In genomic region chr4:5946653-5947052, GRCh38 we compare ENCODE assay signal across 4 cellular contexts. TPM values are rescaled to one million over a fixed set of nuclear protein-coding genes. Genes with fewer than 3 reads are reported as not detected.
"Had no signal": no experiment of that assay in that cellular context is flagged by ENCODE, and none has a peak within 500 bp of the region (broad histone marks: within the 10 kb centered on the region; RNA-seq: fewer than 3 reads in every experiment).

No MANE protein-coding gene starts in this region.

RNA-seq across cellular contexts. Expression of gene CRMP1, which starts 53.8 kb away (rescaled TPM):
- total RNA-seq: naive thymus-derived CD8-positive, alpha-beta T cell; natural killer cell; natural killer cell treated with Interleukin-12 subunit alpha and Interleukin-12 subunit beta and Interleukin-15 and Interleukin-18, amount 100 ng/mL, for 72 hours had no signal
- polyA plus RNA-seq: naive thymus-derived CD4-positive, alpha-beta T cell; naive thymus-derived CD8-positive, alpha-beta T cell had no signal
